Comparison of ENCODE assay signal across 13 cellular contexts in genomic region chr16:30925646-30926332, GRCh38. TPM values are rescaled to one million over a fixed set of nuclear protein-coding genes. Genes with fewer than 3 reads are reported as not detected.
DNase-seq lines count a peak whose midpoint lies in the region; ATAC-seq and TF ChIP-seq lines count a peak whose summit lies in the region.
"Had no signal": no experiment of that assay in that cellular context is flagged by ENCODE, and none has a peak within 500 bp of the region (broad histone marks: within the 10 kb centered on the region; RNA-seq: fewer than 3 reads in every experiment).

No MANE protein-coding gene starts in this region.

- no peak overlapping the region for H3K4me3 ChIP-seq in CD8-positive, alpha-beta T cell (ENCODE audit: low read depth, low read length)
- H3K4me3 ChIP-seq in HFF-Myc (replicated peaks; ENCODE audit: low read depth, low read length) (peak overlapping the region; percentile 76), choroid plexus epithelial cell (ENCODE audit: low read depth, low read length) (peak overlapping the region; percentile 97), neutrophil (ENCODE audit: low read depth in 1 of 2, low read length in 1 of 2) (no peak overlapping the region)
- H3K4me3 ChIP-seq: SJSA1 had no signal

- H3K9me3 ChIP-seq in CD8-positive, alpha-beta T cell (ENCODE audit: low read length), result no peaks in the 10 kb centered on the region
- H3K9me3 ChIP-seq in neutrophil, result no peaks in the 10 kb centered on the region
- H3K9me3 ChIP-seq: SJSA1 had no signal

- POLR2A ChIA-PET in CD8-positive, alpha-beta T cell (lab: Charles Lee), result no interaction called here

- peaks cover 14% of the 10 kb centered on the region for H3K36me3 Mint-ChIP-seq in CD8-positive, alpha-beta T cell

- CTCF ChIA-PET in CD8-positive, alpha-beta T cell (lab: Charles Lee), result interaction anchor here (0.8 to 2.0 kb wide), 4 partner anchors 10 to 24 kb away, joined by 3 to 13 read pairs (median 5); no protein-coding TSS in a partner anchor

- H3K27ac ChIP-seq in CD8-positive, alpha-beta T cell (ENCODE audit: low read depth, low read length), result no peak overlapping the region
- H3K27ac ChIP-seq in neutrophil, result peak overlapping the region; percentile 42
- H3K27ac ChIP-seq: SJSA1 had no signal

- H3K27ac Mint-ChIP-seq in CD8-positive, alpha-beta T cell, result no peak overlapping the region

- H3K9me3 Mint-ChIP-seq in CD8-positive, alpha-beta T cell, result no peaks in the 10 kb centered on the region

- H3K4me1 ChIP-seq in CD8-positive, alpha-beta T cell (ENCODE audit: insufficient read depth, low read length), result peaks cover 14% of the 10 kb centered on the region
- peaks cover 12 to 18% of the 10 kb centered on the region in 2 experiments for H3K4me1 ChIP-seq in neutrophil (ENCODE audit: control insufficient read depth in 1 of 2, insufficient read depth in 1 of 2, low read depth in 1 of 2, low read length in 1 of 2)
- H3K4me1 ChIP-seq: SJSA1 had no signal

- TF ChIP-seq CTCF in CD8-positive, alpha-beta T cell (IDR thresholded peaks at IDR 0.05), result no peak
- TF ChIP-seq CTCF in HFF-Myc (IDR thresholded peaks at IDR 0.05; ENCODE audit: low read depth, low read length, missing control alignments) (no peak), choroid plexus epithelial cell (conservative IDR thresholded peaks at IDR 0.05; ENCODE audit: low read depth, low read length) (no peak), neutrophil (IDR thresholded peaks at IDR 0.05) (no peak)

- H3K36me3 ChIP-seq in CD8-positive, alpha-beta T cell (ENCODE audit: insufficient read depth, low read length), result no peaks in the 10 kb centered on the region
- H3K36me3 ChIP-seq in neutrophil, result peaks cover 17% of the 10 kb centered on the region

- peak overlapping the region; percentile 58 for H3K4me3 Mint-ChIP-seq in CD8-positive, alpha-beta T cell

- no peak for ATAC-seq in CD8-positive, alpha-beta T cell
- no peak for ATAC-seq in HG02642 (IDR thresholded peaks at IDR 0.05; ENCODE audit: poor library complexity, unreplicated experiment)

- no peak for DNase-seq in CD8-positive, alpha-beta T cell
- DNase-seq in HFF-Myc (ENCODE audit: extremely low read depth, low read depth) (no peak), choroid plexus epithelial cell (ENCODE audit: low read depth) (no peak), dermis blood vessel endothelial cell (no peak), H4 (ENCODE audit: low spot score) (no peak)
- DNase-seq: activated CD4-positive, alpha-beta T cell treated with anti-CD3 and anti-CD28 coated beads, Interleukin-2, amount 50 U/mL, for 4 hours; DMS153; effector CD8-positive, alpha-beta T cell; NCI-H1417 treated with DMSO at 0.1 percent for 48 hours; NCI-H774 had no signal

- H3K27me3 Mint-ChIP-seq in CD8-positive, alpha-beta T cell (ENCODE audit: low read depth), result no peaks in the 10 kb centered on the region

- peaks cover 22% of the 10 kb centered on the region for H3K4me1 Mint-ChIP-seq in CD8-positive, alpha-beta T cell (ENCODE audit: low read depth)

- intact Hi-C loops in CD8-positive, alpha-beta T cell (cut with DNase I, micrococcal nuclease), result loop anchor here in 1 of 2 experiments (10.0 kb wide), 2 partner anchors 571 to 861 kb away; partner anchors contain the start of genes ALDOA and CD2BP2

- no peaks in the 10 kb centered on the region for H3K27me3 ChIP-seq in CD8-positive, alpha-beta T cell (ENCODE audit: insufficient read depth, low read length)
- H3K27me3 ChIP-seq in neutrophil, result no peaks in the 10 kb centered on the region
- H3K27me3 ChIP-seq: SJSA1 had no signal

RNA-seq across cellular contexts. Expression of gene FBXL19, which starts 2.4 kb away (rescaled TPM):
- 1 to 10 TPM; 5.4 to 5.9 TPM for total RNA-seq in CD8-positive, alpha-beta T cell
- total RNA-seq in dermis blood vessel endothelial cell, result 21.8 and 26.7 TPM in 2 replicates
- 5.0 and 13.8 TPM in 2 replicates for total RNA-seq in H4 (2014; rRNA removed; shearing (Covaris generic))

RNA-seq across cellular contexts. Expression of gene ORAI3, which starts 23.1 kb away (rescaled TPM):
- 1 to 10 TPM; 2.0 to 2.8 TPM for total RNA-seq in CD8-positive, alpha-beta T cell
- total RNA-seq in dermis blood vessel endothelial cell, result 40.2 and 42.4 TPM in 2 replicates
- 30.5 and 43.8 TPM in 2 replicates for total RNA-seq in H4 (2014; rRNA removed; shearing (Covaris generic))

RNA-seq across cellular contexts. Expression of gene CTF1, which starts 29.4 kb away (rescaled TPM):
- total RNA-seq in CD8-positive, alpha-beta T cell, result not detected
- total RNA-seq in dermis blood vessel endothelial cell, result 0.17 and 0.70 TPM in 2 replicates
- not detected in 2 replicates for total RNA-seq in H4 (2014; rRNA removed; shearing (Covaris generic))

RNA-seq across cellular contexts. Expression of gene SETD1A, which starts 31.8 kb away (rescaled TPM):
- total RNA-seq in CD8-positive, alpha-beta T cell, result 10 to 100 TPM; 43.6 to 48.3 TPM
- total RNA-seq in dermis blood vessel endothelial cell, result 2.6 and 5.3 TPM in 2 replicates
- 1.4 and 1.7 TPM in 2 replicates for total RNA-seq in H4 (2014; rRNA removed; shearing (Covaris generic))

RNA-seq across cellular contexts. Expression of gene BCL7C, which starts 31.9 kb away (rescaled TPM):
- 10 to 100 TPM; 16.0 to 16.2 TPM for total RNA-seq in CD8-positive, alpha-beta T cell
- total RNA-seq in dermis blood vessel endothelial cell, result 40.0 and 58.0 TPM in 2 replicates
- total RNA-seq in H4 (2014; rRNA removed; shearing (Covaris generic)), result 22.7 and 25.9 TPM in 2 replicates

Comparison
In these comparisons a context has a peak if more than half of its experiments do, and no peak if none do; other contexts are left out.
1. H3K4me3 ChIP-seq: peak in HFF-Myc (single experiment) and choroid plexus epithelial cell (single experiment); none in CD8-positive, alpha-beta T cell (single experiment) and neutrophil (0 of 2).